Comparison of ENCODE assay signal across 16 cellular contexts in genomic region chr9:36731068-36731467, GRCh38.
"Had no signal": no experiment of that assay in that cellular context is flagged by ENCODE, and none has a peak within 500 bp of the region (broad histone marks: within the 10 kb centered on the region; RNA-seq: fewer than 3 reads in every experiment).

No MANE protein-coding gene starts in this region.

- H3K9me3 Mint-ChIP-seq: activated CD4-positive, alpha-beta T cell treated with anti-CD3 and anti-CD28 coated beads, Interleukin-2, amount 10 ng/mL, durations not matched to agents 7 days and 5 days; activated naive CD4-positive, alpha-beta T cell treated with anti-CD3 and anti-CD28 coated beads, Interleukin-2, amount 50 U/mL, for 24 hours; activated T-helper 2 cell treated with anti-CD3 and anti-CD28 coated beads, Interferon-gamma antibody, Interleukin-2, Interleukin-4, amounts not matched to agents 10 μg/mL and 5 μg/mL and 100 μg/mL, durations not matched to agents 14 hours and 24 hours and 36 hours; central memory CD8-positive, alpha-beta T cell; endodermal cell; type B pancreatic cell had no signal

- H3K4me3 Mint-ChIP-seq: activated CD4-positive, alpha-beta T cell treated with anti-CD3 and anti-CD28 coated beads, Interleukin-2, amount 10 ng/mL, durations not matched to agents 7 days and 5 days; activated naive CD4-positive, alpha-beta T cell treated with anti-CD3 and anti-CD28 coated beads, Interleukin-2, amount 50 U/mL, for 24 hours; central memory CD8-positive, alpha-beta T cell; endodermal cell; type B pancreatic cell had no signal

- H3K27ac Mint-ChIP-seq: activated CD4-positive, alpha-beta T cell treated with anti-CD3 and anti-CD28 coated beads, Interleukin-2, amount 10 ng/mL, durations not matched to agents 7 days and 5 days; activated naive CD4-positive, alpha-beta T cell treated with anti-CD3 and anti-CD28 coated beads, Interleukin-2, amount 50 U/mL, for 24 hours; activated T-helper 2 cell treated with anti-CD3 and anti-CD28 coated beads, Interferon-gamma antibody, Interleukin-2, Interleukin-4, amounts not matched to agents 10 μg/mL and 5 μg/mL and 100 μg/mL, durations not matched to agents 14 hours and 24 hours and 36 hours; endodermal cell; type B pancreatic cell had no signal

- H3K4me1 ChIP-seq: body of pancreas, suprapubic skin had no signal

- H3K27me3 Mint-ChIP-seq: activated CD4-positive, alpha-beta T cell treated with anti-CD3 and anti-CD28 coated beads, Interleukin-2, amount 10 ng/mL, durations not matched to agents 7 days and 5 days; activated naive CD4-positive, alpha-beta T cell treated with anti-CD3 and anti-CD28 coated beads, Interleukin-2, amount 50 U/mL, for 24 hours had no signal

- H3K27me3 ChIP-seq: body of pancreas, hepatocyte had no signal

- H3K4me1 Mint-ChIP-seq: activated naive CD4-positive, alpha-beta T cell treated with anti-CD3 and anti-CD28 coated beads, Interleukin-2, amount 50 U/mL, for 24 hours; central memory CD8-positive, alpha-beta T cell had no signal

- H3K27ac ChIP-seq: body of pancreas, hepatocyte, suprapubic skin, WERI-Rb-1 had no signal

- H2AFZ ChIP-seq: hepatocyte had no signal

- H3K9me3 ChIP-seq: body of pancreas, suprapubic skin had no signal

- H3K36me3 ChIP-seq: suprapubic skin, WERI-Rb-1 had no signal

- ATAC-seq: body of pancreas; left ventricle myocardium superior; stimulated activated naive CD8-positive, alpha-beta T cell treated with anti-CD3 and anti-CD28 coated beads, Interleukin-15, Interleukin-2, amounts not matched to agents 100 U/mL and 50 U/mL, for 24 hours had no signal

- H3K36me3 Mint-ChIP-seq: activated naive CD4-positive, alpha-beta T cell treated with anti-CD3 and anti-CD28 coated beads, Interleukin-2, amount 50 U/mL, for 24 hours; type B pancreatic cell had no signal

- H3K4me3 ChIP-seq: body of pancreas, hepatocyte, suprapubic skin had no signal

- DNase-seq: activated CD4-positive, alpha-beta T cell treated with anti-CD3 and anti-CD28 coated beads, Interleukin-2, amount 10 ng/mL, durations not matched to agents 7 days and 5 days; amniotic stem cell; body of pancreas; dermis blood vessel endothelial cell; endodermal cell; left ventricle myocardium superior; mesendoderm; stimulated activated CD4-positive, alpha-beta T cell treated with anti-CD3 and anti-CD28 coated beads, Interleukin-12 subunit alpha, Interleukin-12 subunit beta, amount 100 ng/mL, for 4 hours; stimulated activated naive CD8-positive, alpha-beta T cell treated with anti-CD3 and anti-CD28 coated beads, Interleukin-15, Interleukin-2, amounts not matched to agents 100 U/mL and 50 U/mL, for 24 hours; WERI-Rb-1 had no signal

- H3K79me2 ChIP-seq: hepatocyte had no signal

- H3K4me2 ChIP-seq: hepatocyte had no signal
